Comparison of ENCODE assay signal across 1 cellular context in the genomic region with DNA sequence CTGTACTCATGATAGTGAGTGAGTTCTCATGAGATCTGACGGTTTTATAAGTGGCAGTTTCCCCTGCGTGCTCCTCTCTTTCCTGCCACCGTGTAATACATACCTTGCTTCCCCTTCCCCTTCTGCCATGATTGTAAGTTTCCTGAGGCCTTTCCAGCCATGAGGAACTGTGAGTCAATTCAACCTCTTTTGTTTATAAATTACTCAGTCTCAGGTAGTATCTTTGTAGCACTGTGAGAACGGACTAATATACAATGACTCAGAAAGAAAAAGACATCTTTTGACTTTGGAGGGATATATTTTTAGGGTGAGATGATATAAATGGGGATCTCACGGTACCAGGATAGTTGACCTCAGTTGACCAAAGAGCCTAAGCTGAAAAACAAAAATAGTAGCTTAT.
TF ChIP-seq lines count a peak whose summit lies in the region.

No MANE protein-coding gene starts in this region.

TF ChIP-seq in GM12878, 131 proteins besides CTCF, POLR2A, EP300 and RAD21 (continued from another document):
- TF ChIP-seq, protein P1, sequence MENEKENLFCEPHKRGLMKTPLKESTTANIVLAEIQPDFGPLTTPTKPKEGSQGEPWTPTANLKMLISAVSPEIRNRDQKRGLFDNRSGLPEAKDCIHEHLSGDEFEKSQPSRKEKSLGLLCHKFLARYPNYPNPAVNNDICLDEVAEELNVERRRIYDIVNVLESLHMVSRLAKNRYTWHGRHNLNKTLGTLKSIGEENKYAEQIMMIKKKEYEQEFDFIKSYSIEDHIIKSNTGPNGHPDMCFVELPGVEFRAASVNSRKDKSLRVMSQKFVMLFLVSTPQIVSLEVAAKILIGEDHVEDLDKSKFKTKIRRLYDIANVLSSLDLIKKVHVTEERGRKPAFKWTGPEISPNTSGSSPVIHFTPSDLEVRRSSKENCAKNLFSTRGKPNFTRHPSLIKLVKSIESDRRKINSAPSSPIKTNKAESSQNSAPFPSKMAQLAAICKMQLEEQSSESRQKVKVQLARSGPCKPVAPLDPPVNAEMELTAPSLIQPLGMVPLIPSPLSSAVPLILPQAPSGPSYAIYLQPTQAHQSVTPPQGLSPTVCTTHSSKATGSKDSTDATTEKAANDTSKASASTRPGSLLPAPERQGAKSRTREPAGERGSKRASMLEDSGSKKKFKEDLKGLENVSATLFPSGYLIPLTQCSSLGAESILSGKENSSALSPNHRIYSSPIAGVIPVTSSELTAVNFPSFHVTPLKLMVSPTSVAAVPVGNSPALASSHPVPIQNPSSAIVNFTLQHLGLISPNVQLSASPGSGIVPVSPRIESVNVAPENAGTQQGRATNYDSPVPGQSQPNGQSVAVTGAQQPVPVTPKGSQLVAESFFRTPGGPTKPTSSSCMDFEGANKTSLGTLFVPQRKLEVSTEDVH (IDR thresholded peaks at IDR 0.05; ENCODE audit: low read depth, partially characterized antibody): no peak
- peak; percentile 32 for TF ChIP-seq SPI1 (IDR thresholded peaks at IDR 0.05; ENCODE audit: borderline replicate concordance, insufficient read depth, low read depth, low read length)
- TF ChIP-seq NBN (IDR thresholded peaks at IDR 0.05): no peak
- no peak for TF ChIP-seq NFXL1 (IDR thresholded peaks at IDR 0.05; ENCODE audit: borderline replicate concordance)
- TF ChIP-seq NFIC (IDR thresholded peaks at IDR 0.05; ENCODE audit: low read depth, low read length): peak; percentile 96
- TF ChIP-seq, protein P2, sequence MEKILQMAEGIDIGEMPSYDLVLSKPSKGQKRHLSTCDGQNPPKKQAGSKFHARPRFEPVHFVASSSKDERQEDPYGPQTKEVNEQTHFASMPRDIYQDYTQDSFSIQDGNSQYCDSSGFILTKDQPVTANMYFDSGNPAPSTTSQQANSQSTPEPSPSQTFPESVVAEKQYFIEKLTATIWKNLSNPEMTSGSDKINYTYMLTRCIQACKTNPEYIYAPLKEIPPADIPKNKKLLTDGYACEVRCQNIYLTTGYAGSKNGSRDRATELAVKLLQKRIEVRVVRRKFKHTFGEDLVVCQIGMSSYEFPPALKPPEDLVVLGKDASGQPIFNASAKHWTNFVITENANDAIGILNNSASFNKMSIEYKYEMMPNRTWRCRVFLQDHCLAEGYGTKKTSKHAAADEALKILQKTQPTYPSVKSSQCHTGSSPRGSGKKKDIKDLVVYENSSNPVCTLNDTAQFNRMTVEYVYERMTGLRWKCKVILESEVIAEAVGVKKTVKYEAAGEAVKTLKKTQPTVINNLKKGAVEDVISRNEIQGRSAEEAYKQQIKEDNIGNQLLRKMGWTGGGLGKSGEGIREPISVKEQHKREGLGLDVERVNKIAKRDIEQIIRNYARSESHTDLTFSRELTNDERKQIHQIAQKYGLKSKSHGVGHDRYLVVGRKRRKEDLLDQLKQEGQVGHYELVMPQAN (conservative IDR thresholded peaks at IDR 0.05): no peak
- TF ChIP-seq EED (IDR thresholded peaks at IDR 0.05; ENCODE audit: low read depth): peak; percentile 97
- TF ChIP-seq, protein P3, sequence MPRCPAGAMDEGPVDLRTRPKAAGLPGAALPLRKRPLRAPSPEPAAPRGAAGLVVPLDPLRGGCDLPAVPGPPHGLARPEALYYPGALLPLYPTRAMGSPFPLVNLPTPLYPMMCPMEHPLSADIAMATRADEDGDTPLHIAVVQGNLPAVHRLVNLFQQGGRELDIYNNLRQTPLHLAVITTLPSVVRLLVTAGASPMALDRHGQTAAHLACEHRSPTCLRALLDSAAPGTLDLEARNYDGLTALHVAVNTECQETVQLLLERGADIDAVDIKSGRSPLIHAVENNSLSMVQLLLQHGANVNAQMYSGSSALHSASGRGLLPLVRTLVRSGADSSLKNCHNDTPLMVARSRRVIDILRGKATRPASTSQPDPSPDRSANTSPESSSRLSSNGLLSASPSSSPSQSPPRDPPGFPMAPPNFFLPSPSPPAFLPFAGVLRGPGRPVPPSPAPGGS (IDR thresholded peaks at IDR 0.05; ENCODE audit: borderline replicate concordance, insufficient read depth, low read depth, low read length, poor library complexity, severe bottlenecking): peak; percentile 80
- no peak for TF ChIP-seq STAT3 (IDR thresholded peaks at IDR 0.05; ENCODE audit: low read depth, low read length)
- TF ChIP-seq KDM1A (IDR thresholded peaks at IDR 0.05; ENCODE audit: borderline replicate concordance): no peak
- TF ChIP-seq EZH2 (IDR thresholded peaks at IDR 0.05; ENCODE audit: borderline replicate concordance, control insufficient read depth, low read depth, low read length): no peak
- TF ChIP-seq, protein P4, sequence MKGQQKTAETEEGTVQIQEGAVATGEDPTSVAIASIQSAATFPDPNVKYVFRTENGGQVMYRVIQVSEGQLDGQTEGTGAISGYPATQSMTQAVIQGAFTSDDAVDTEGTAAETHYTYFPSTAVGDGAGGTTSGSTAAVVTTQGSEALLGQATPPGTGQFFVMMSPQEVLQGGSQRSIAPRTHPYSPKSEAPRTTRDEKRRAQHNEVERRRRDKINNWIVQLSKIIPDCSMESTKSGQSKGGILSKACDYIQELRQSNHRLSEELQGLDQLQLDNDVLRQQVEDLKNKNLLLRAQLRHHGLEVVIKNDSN (IDR thresholded peaks at IDR 0.05; ENCODE audit: borderline replicate concordance, extremely low read length, insufficient read depth, low read depth, low read length): no peak
- TF ChIP-seq BACH1 (IDR thresholded peaks at IDR 0.05; ENCODE audit: borderline replicate concordance): no peak
- no peak for TF ChIP-seq PAX5 (IDR thresholded peaks at IDR 0.05; ENCODE audit: borderline replicate concordance, low read depth, low read length)
- TF ChIP-seq MEF2A (IDR thresholded peaks at IDR 0.05; ENCODE audit: insufficient read depth, low read depth, low read length): peak; percentile 87
- TF ChIP-seq FOXK2 (IDR thresholded peaks at IDR 0.05): no peak
